In genomic region chr7:94656658-94656924, GRCh38 we compare ENCODE assay signal across 8 cellular contexts. TPM values are rescaled to one million over a fixed set of nuclear protein-coding genes. Genes with fewer than 3 reads are reported as not detected.
DNase-seq lines count a peak whose midpoint lies in the region; ATAC-seq, FAIRE-seq and TF ChIP-seq lines count a peak whose summit lies in the region.

No MANE protein-coding gene starts in this region.

- 62% methylated on average over 9 of the region's 10 CpGs; no CpG with 5 or more reads in 1 of the 2 experiments for WGBS in IMR-90 (ENCODE audit: extremely low coverage in 2 of 2, insufficient read length in 1 of 2), 2 experiments

- no peak overlapping the region for H2BK20ac ChIP-seq in IMR-90 (ENCODE audit: low read depth, low read length)

- H3K4me1 Mint-ChIP-seq in naive thymus-derived CD8-positive, alpha-beta T cell: peaks cover 7 to 23% (median 20%) of the 10 kb centered on the region in 4 donors

- no peaks in the 10 kb centered on the region for H4K20me1 ChIP-seq in IMR-90 (ENCODE audit: insufficient read depth, low read length)

- POLR2A ChIA-PET in AG04449 (lab: Yijun Ruan, JAX) (interaction anchor here (0.7 to 0.8 kb wide), 2 partner anchors 24 to 208 kb away, joined by 3 read pairs; no protein-coding TSS in a partner anchor), IMR-90 (lab: Charles Lee; ENCODE audit: unreplicated experiment) (no interaction called here)
- POLR2A ChIA-PET in naive thymus-derived CD8-positive, alpha-beta T cell (lab: Charles Lee): interaction anchor here (1.8 kb wide), 1 partner anchor 146 kb away, joined by 6 read pairs; the partner anchor contains the start of gene CASD1

- H3K4ac ChIP-seq in IMR-90 (ENCODE audit: low read depth, low read length): no peak overlapping the region

- dilution Hi-C loops in IMR-90 (cut with HindIII; ENCODE audit: low sequenced_read_pairs, unreplicated experiment): no loop called here

- H3K14ac ChIP-seq in IMR-90 (replicated peaks; ENCODE audit: low read depth, low read length): no peak overlapping the region

- peak overlapping the region; percentile 75 for H3K4me3 ChIP-seq in AG04449 (ENCODE audit: low read depth, low read length)
- peak overlapping the region; percentile 55 for H3K4me3 ChIP-seq in IMR-90 (ENCODE audit: insufficient read depth, low read depth, low read length)
- H3K4me3 ChIP-seq in colonic mucosa: peak overlapping the region; percentile 40

- H3K27me3 Mint-ChIP-seq in naive thymus-derived CD8-positive, alpha-beta T cell: peaks cover 11 to 30% (median 23%) of the 10 kb centered on the region in 5 donors

- H2BK5ac ChIP-seq in IMR-90 (ENCODE audit: low read depth, low read length, poor library complexity, severe bottlenecking): no peak overlapping the region

- no peaks in the 10 kb centered on the region for H3K9me1 ChIP-seq in IMR-90 (ENCODE audit: insufficient read depth, low read length)

- H3K23ac ChIP-seq in IMR-90 (ENCODE audit: low read depth, low read length): 0 out of 2 replicates have a peak overlapping the region, but pooled peaks have one; percentile 3

- H2AFZ ChIP-seq in IMR-90 (replicated peaks; ENCODE audit: low read length, poor library complexity): peak overlapping the region; percentile 100

- ATAC-seq in IMR-90 (ENCODE audit: low read depth): no peak
- ATAC-seq in naive thymus-derived CD8-positive, alpha-beta T cell: no peak
- ATAC-seq in GM18868 (IDR thresholded peaks at IDR 0.05; ENCODE audit: unreplicated experiment): no peak
- no peak for ATAC-seq in GM19395 (IDR thresholded peaks at IDR 0.05; ENCODE audit: unreplicated experiment)

- no peak overlapping the region; a peak in 1 of 4 replicates for H4K8ac ChIP-seq in IMR-90 (ENCODE audit: low read depth in 2 of 2, low read length in 2 of 2)

- H3K27ac ChIP-seq in IMR-90 (ENCODE audit: insufficient read depth, low read length) (no peak overlapping the region), colonic mucosa (no peak overlapping the region)

- peaks cover 0 to 6% (median 0%) of the 10 kb centered on the region in 9 donors for H3K9me3 Mint-ChIP-seq in naive thymus-derived CD8-positive, alpha-beta T cell

- H3K4me3 Mint-ChIP-seq in naive thymus-derived CD8-positive, alpha-beta T cell: peak overlapping the region; percentile 82 to 91 (median 86)

- peak overlapping the region; percentile 97 for H3K4me2 ChIP-seq in IMR-90 (ENCODE audit: low read depth, low read length)

- H3K79me1 ChIP-seq in IMR-90 (ENCODE audit: low read depth in 1 of 2, low read length in 2 of 2): peaks cover 8 to 15% of the 10 kb centered on the region in 2 experiments

- H3K18ac ChIP-seq in IMR-90 (ENCODE audit: low read depth, low read length): no peak overlapping the region

- DNase-seq in AG04449 (ENCODE audit: low read depth, low spot score) (no peak), IMR-90 (no peak), colonic mucosa (no peak), D721Med (ENCODE audit: insufficient read length, low spot score) (no peak)
- no peak for DNase-seq in naive thymus-derived CD8-positive, alpha-beta T cell
- no peak for DNase-seq in central memory CD4-positive, alpha-beta T cell

- no peak for TF ChIP-seq POLR2A in IMR-90 (IDR thresholded peaks at IDR 0.05; ENCODE audit: low read depth, low read length)

- no peaks in the 10 kb centered on the region for H3K4me1 ChIP-seq in IMR-90 (ENCODE audit: control insufficient read depth, insufficient read depth, low read length)
- no peaks in the 10 kb centered on the region for H3K4me1 ChIP-seq in colonic mucosa

- no peaks in the 10 kb centered on the region for H3K9me3 ChIP-seq in IMR-90 (ENCODE audit: control insufficient read depth, insufficient read depth, low read length)
- H3K9me3 ChIP-seq in colonic mucosa: no peaks in the 10 kb centered on the region

- H2BK15ac ChIP-seq in IMR-90 (ENCODE audit: low read depth, low read length): no peak overlapping the region

- H3K9ac ChIP-seq in IMR-90 (ENCODE audit: low read depth, low read length) (peak overlapping the region; percentile 31; the same call in 1 of the 2 replicates), colonic mucosa (ENCODE audit: low read depth in 2 of 2, low read length in 2 of 2) (no peak overlapping the region)

- in situ Hi-C loops in IMR-90 (cut with MboI; ENCODE audit: low sequenced_read_pairs): loop anchor here (10.0 kb wide), 1 partner anchor 372 kb away; no protein-coding TSS in a partner anchor

- no peak for TF ChIP-seq CTCF in AG04449 (IDR thresholded peaks at IDR 0.05; ENCODE audit: insufficient read depth, low read length, missing control alignments)
- no peak for TF ChIP-seq CTCF in IMR-90 (conservative IDR thresholded peaks at IDR 0.05; ENCODE audit: low read depth, low read length)
- no peak for TF ChIP-seq CTCF in colonic mucosa (IDR thresholded peaks at IDR 0.05)
- no peak for TF ChIP-seq CTCF in D721Med (IDR thresholded peaks at IDR 0.05; ENCODE audit: insufficient read depth, missing control alignments)

- H3K56ac ChIP-seq in IMR-90 (ENCODE audit: extremely low read depth, insufficient read depth, low read length): no peak overlapping the region

- FAIRE-seq in D721Med (lab: Jason Lieb, UNC): no peak

- H2BK120ac ChIP-seq in IMR-90 (ENCODE audit: low read depth, low read length): no peak overlapping the region

- H4K91ac ChIP-seq in IMR-90 (ENCODE audit: insufficient read depth, low read depth, low read length): no peak overlapping the region

- H3K27me3 ChIP-seq in IMR-90 (ENCODE audit: control insufficient read depth, insufficient read depth, low read length): no peaks in the 10 kb centered on the region
- H3K27me3 ChIP-seq in colonic mucosa: peaks cover 4% of the 10 kb centered on the region

- intact Hi-C loops in IMR-90 (cut with micrococcal nuclease): loop anchor here (2.0 to 10.0 kb wide), 3 partner anchors 40 to 369 kb away; no protein-coding TSS in a partner anchor
- intact Hi-C loops in colonic mucosa (cut with DNase I): no loop called here

- H2AK9ac ChIP-seq in IMR-90 (replicated peaks; ENCODE audit: low read depth, low read length, poor library complexity): no peak overlapping the region

- H4K5ac ChIP-seq in IMR-90 (ENCODE audit: low read depth, low read length): no peak overlapping the region

- no peaks in the 10 kb centered on the region for H3K36me3 Mint-ChIP-seq in naive thymus-derived CD8-positive, alpha-beta T cell

- no peak for TF ChIP-seq RAD21 in IMR-90 (IDR thresholded peaks at IDR 0.05; ENCODE audit: low read length)

- H3K36me3 ChIP-seq in IMR-90 (ENCODE audit: control insufficient read depth, insufficient read depth, low read length): no peaks in the 10 kb centered on the region
- H3K36me3 ChIP-seq in colonic mucosa: no peaks in the 10 kb centered on the region

- H3K27ac Mint-ChIP-seq in naive thymus-derived CD8-positive, alpha-beta T cell: peak overlapping the region in 3 of 10 donors; percentile 34 to 83 (median 52)

- BruUV-seq in IMR-90 (replicated peaks; lab: Mats Ljungman, UMichigan): no TSS peak

- CTCF ChIA-PET in AG04449 (lab: Yijun Ruan, JAX): interaction anchor here (0.9 to 5.5 kb wide), 21 partner anchors 10 to 543 kb away, joined by 3 to 46 read pairs (median 4); no protein-coding TSS in a partner anchor
- CTCF ChIA-PET in IMR-90 (lab: Yijun Ruan, JAX): interaction anchor here (0.6 to 2.0 kb wide), 4 partner anchors 9 to 368 kb away, joined by 3 to 7 read pairs (median 4); no protein-coding TSS in a partner anchor

- H2AK5ac ChIP-seq in IMR-90 (ENCODE audit: low read depth, low read length): no peak overlapping the region

TF ChIP-seq in IMR-90, 13 proteins besides CTCF, POLR2A, EP300 and RAD21:
- TF ChIP-seq FOS (IDR thresholded peaks at IDR 0.05; ENCODE audit: low read depth, low read length) (no peak), CHD1 (IDR thresholded peaks at IDR 0.05; ENCODE audit: low read depth, low read length) (no peak), MXI1 (IDR thresholded peaks at IDR 0.05; ENCODE audit: borderline replicate concordance, low read depth, low read length) (no peak), SMC3 (IDR thresholded peaks at IDR 0.05; ENCODE audit: low read depth, low read length) (no peak), ELK1 (IDR thresholded peaks at IDR 0.05; ENCODE audit: borderline replicate concordance, low read depth, low read length) (no peak), CEBPB (IDR thresholded peaks at IDR 0.05; ENCODE audit: low read depth, low read length) (no peak), USF2 (IDR thresholded peaks at IDR 0.05; ENCODE audit: low read depth, low read length) (no peak)

RNA-seq across cellular contexts. Expression of gene SGCE, which starts 0.7 kb away (rescaled TPM):
- total RNA-seq in IMR-90 (2012; rRNA removed) (36.4 and 40.5 TPM in 2 replicates), colonic mucosa (10 to 100 TPM in 1 of 2 donors, 1 to 10 TPM in 1; 6.1 to 10.8 TPM)
- 32.3 and 39.4 TPM in 2 replicates for polyA plus RNA-seq in IMR-90 (2012; rRNA removed)
- 9.6 and 12.8 TPM in 2 replicates for polyA plus RNA-seq in IMR-90 (2012; cell fraction: cytosol; rRNA removed)
- polyA plus RNA-seq in IMR-90 (2012; cell fraction: nucleus; rRNA removed; ENCODE audit: low replicate concordance): 5.2 and 39.6 TPM in 2 replicates
- 1 to 10 TPM in 1 of 2 experiments, under 1 TPM in 1; 0.36 to 1.8 TPM for total RNA-seq in naive thymus-derived CD8-positive, alpha-beta T cell
- polyA plus RNA-seq in naive thymus-derived CD8-positive, alpha-beta T cell: 1 to 10 TPM in 1 of 3 donors, not detected in 2; 2.9 TPM
